ENCODE assay signal across 28 cellular contexts in genomic region chr2:231201475-231201814, GRCh38. TPM values are rescaled to one million over a fixed set of nuclear protein-coding genes. Genes with fewer than 3 reads are reported as not detected.
A peak's percentile ranks its signal among the peaks of the same experiment; 100 is the strongest.
DNase-seq lines count a peak whose midpoint lies in the region; ATAC-seq and TF ChIP-seq lines count a peak whose summit lies in the region.
"Had no signal": no experiment of that assay in that cellular context is flagged by ENCODE, and none has a peak within 500 bp of the region (broad histone marks: within the 10 kb centered on the region; RNA-seq: fewer than 3 reads in every experiment).

No MANE protein-coding gene starts in this region.

- WGBS in SK-N-SH (ENCODE audit: low lambda C conversion rate): 83% methylated on average over 4 of the region's 4 CpGs
- WGBS in testis, 2 donors: 84 to 86% methylated on average over 4 of the region's 4 CpGs

- TF ChIP-seq CTCF in HEK293 (tag by site-specific recombination; IDR thresholded peaks at IDR 0.05): no peak
- TF ChIP-seq CTCF in SK-N-SH (IDR thresholded peaks at IDR 0.05): no peak
- TF ChIP-seq CTCF in fibroblast of lung (conservative IDR thresholded peaks at IDR 0.05 in 1 of 2, IDR thresholded peaks at IDR 0.05 in 1 of 2; ENCODE audit: low read depth in 1 of 2, low read length in 2 of 2): no peak
- TF ChIP-seq CTCF in osteocyte (IDR thresholded peaks at IDR 0.05): no peak
- TF ChIP-seq CTCF in testis (IDR thresholded peaks at IDR 0.05): no peak

- H3K4me3 Mint-ChIP-seq in osteocyte (ENCODE audit: unreplicated experiment): peak overlapping the region; percentile 91
- H3K4me3 Mint-ChIP-seq: B cell; CD8-positive, alpha-beta T cell had no signal

- no peak for TF ChIP-seq POLR2A in testis (IDR thresholded peaks at IDR 0.05)

- H3F3A ChIP-seq in SK-N-SH (replicated peaks; ENCODE audit: insufficient read depth): peaks cover 4% of the 10 kb centered on the region

- H3K9me2 ChIP-seq in SK-N-SH: no peaks in the 10 kb centered on the region

- intact Hi-C loops in testis (cut with DNase I; ENCODE audit: low total_unique reads): no loop called here
- intact Hi-C loops in sciatic nerve (cut with DNase I): no loop called here

- no peaks in the 10 kb centered on the region for H3K27me3 ChIP-seq in SK-N-SH (ENCODE audit: insufficient read depth)
- no peaks in the 10 kb centered on the region for H3K27me3 ChIP-seq in fibroblast of lung (ENCODE audit: control insufficient read depth, insufficient read depth, low read length)
- no peaks in the 10 kb centered on the region for H3K27me3 ChIP-seq in testis
- H3K27me3 ChIP-seq: brain microvascular endothelial cell, hepatocyte, tibial nerve had no signal

- no peaks in the 10 kb centered on the region for H3K27me3 Mint-ChIP-seq in osteocyte (ENCODE audit: unreplicated experiment)

- DNase-seq in SK-N-SH (no peak), fibroblast of lung (ENCODE audit: low read depth in 2 of 2) (peak in 1 of 2 donors; percentile 42), osteocyte (ENCODE audit: extremely low spot score, unreplicated experiment) (no peak), testis (no peak), sciatic nerve (ENCODE audit: low spot score) (no peak)
- DNase-seq: activated CD4-positive, alpha-beta T cell treated with anti-CD3 and anti-CD28 coated beads for 4 hours; activated CD8-positive, alpha-beta memory T cell treated with anti-CD3 and anti-CD28 coated beads for 24 hours; activated effector memory CD4-positive, alpha-beta T cell treated with anti-CD3 and anti-CD28 coated beads, Interleukin-2, amount 50 U/mL, for 16 hours; CD8-positive, alpha-beta T cell; DMS 273 treated with DMSO at 0.1 percent for 48 hours; effector CD4-positive, alpha-beta T cell; H7; left cardiac atrium; NCI-H1436; NCI-H774; psoas muscle; T-helper 2 cell had no signal

- POLR2A ChIA-PET in HEK293 (lab: Yijun Ruan, JAX): no interaction called here
- POLR2A ChIA-PET in SK-N-SH (lab: Yijun Ruan, JAX): no interaction called here

- H3K36me3 ChIP-seq in HEK293 (ENCODE audit: control insufficient read depth in 2 of 2, insufficient read depth in 1 of 2, low read length in 2 of 2) (peaks cover 0 to 18% of the 10 kb centered on the region in 2 experiments; a peak in 1 of 3 replicates), SK-N-SH (replicated peaks in 1 of 2; ENCODE audit: control insufficient read depth in 1 of 2, insufficient read depth in 2 of 2, low read length in 1 of 2) (no peaks in the 10 kb centered on the region), fibroblast of lung (ENCODE audit: control insufficient read depth, insufficient read depth, low read length) (peaks cover 6% of the 10 kb centered on the region), testis (ENCODE audit: low read depth, missing control alignments) (no peaks in the 10 kb centered on the region)
- H3K36me3 ChIP-seq: neutrophil had no signal

- TF ChIP-seq EP300 in SK-N-SH (IDR thresholded peaks at IDR 0.05; ENCODE audit: borderline replicate concordance in 1 of 2, low read depth in 1 of 2, low read length in 1 of 2): no peak

- H3K27ac ChIP-seq in HEK293 (ENCODE audit: extremely low read depth, low read depth, low read length): no peak overlapping the region
- H3K27ac ChIP-seq in SK-N-SH (ENCODE audit: low read depth in 2 of 2, low read length in 1 of 2): no peak overlapping the region
- no peak overlapping the region for H3K27ac ChIP-seq in fibroblast of lung (ENCODE audit: insufficient read depth, low read length)
- H3K27ac ChIP-seq in testis: no peak overlapping the region
- H3K27ac ChIP-seq: brain microvascular endothelial cell, epithelial cell of prostate, hepatocyte, HL-60, neutrophil, psoas muscle, SK-N-MC, tibial nerve had no signal

- H3K79me2 ChIP-seq in SK-N-SH (ENCODE audit: insufficient read depth) (peaks cover 49% of the 10 kb centered on the region), fibroblast of lung (ENCODE audit: control insufficient read depth, insufficient read depth, low read length) (peaks cover 37% of the 10 kb centered on the region)

- H3K4me1 Mint-ChIP-seq in osteocyte (ENCODE audit: unreplicated experiment): peaks cover 77% of the 10 kb centered on the region

- H3K4me2 ChIP-seq in SK-N-SH (0 out of 2 replicates have a peak overlapping the region, but pooled peaks have one; percentile 21), fibroblast of lung (ENCODE audit: extremely low read depth, insufficient read depth, low read length) (peak overlapping the region; percentile 49)
- H3K4me2 ChIP-seq: hepatocyte had no signal

- no peaks in the 10 kb centered on the region for H3K9me3 Mint-ChIP-seq in osteocyte (ENCODE audit: unreplicated experiment)
- H3K9me3 Mint-ChIP-seq: CD8-positive, alpha-beta T cell had no signal

- H4K20me1 ChIP-seq in SK-N-SH (ENCODE audit: insufficient read depth) (no peaks in the 10 kb centered on the region; the same call in 1 of the 2 replicates), fibroblast of lung (ENCODE audit: control insufficient read depth, extremely low read depth, insufficient read depth, low read length) (no peaks in the 10 kb centered on the region)

- H3K4me3 ChIP-seq in HEK293 (ENCODE audit: low read depth, low read length): no peak overlapping the region
- no peak overlapping the region for H3K4me3 ChIP-seq in SK-N-SH (ENCODE audit: low read depth in 2 of 2, low read length in 1 of 2)
- H3K4me3 ChIP-seq in fibroblast of lung (replicated peaks in 1 of 4; ENCODE audit: control extremely low read depth in 1 of 4, insufficient read depth in 1 of 4, low read depth in 3 of 4, low read length in 4 of 4): peak overlapping the region in 1 of 4 experiments; percentile 94
- no peak overlapping the region for H3K4me3 ChIP-seq in testis
- H3K4me3 ChIP-seq: hepatocyte, psoas muscle, SK-N-MC, tibial nerve had no signal

- H3K9me3 ChIP-seq in HEK293 (ENCODE audit: control insufficient read depth, insufficient read depth, low read depth, low read length): no peaks in the 10 kb centered on the region
- no peaks in the 10 kb centered on the region for H3K9me3 ChIP-seq in SK-N-SH
- H3K9me3 ChIP-seq in fibroblast of lung (ENCODE audit: control insufficient read depth, insufficient read depth, low read depth, low read length): no peaks in the 10 kb centered on the region
- no peaks in the 10 kb centered on the region for H3K9me3 ChIP-seq in testis
- H3K9me3 ChIP-seq: neutrophil, psoas muscle, tibial nerve had no signal

- H3K4me1 ChIP-seq in HEK293 (ENCODE audit: control insufficient read depth, insufficient read depth, low read length) (no peaks in the 10 kb centered on the region), SK-N-SH (ENCODE audit: control insufficient read depth in 1 of 2, insufficient read depth in 2 of 2, low read depth in 1 of 2, low read length in 1 of 2) (peaks cover 10 to 17% of the 10 kb centered on the region in 2 experiments; a peak in 2 of 4 replicates), fibroblast of lung (ENCODE audit: control insufficient read depth, extremely low read depth, insufficient read depth, low read length) (peaks cover 8% of the 10 kb centered on the region), testis (peaks cover 5% of the 10 kb centered on the region)

- no peak overlapping the region for H2AFZ ChIP-seq in SK-N-SH (ENCODE audit: low read depth)
- no peak overlapping the region for H2AFZ ChIP-seq in fibroblast of lung (ENCODE audit: low read length)
- H2AFZ ChIP-seq: hepatocyte had no signal

- H3K36me3 Mint-ChIP-seq in osteocyte (ENCODE audit: unreplicated experiment): peaks cover 42% of the 10 kb centered on the region

- ATAC-seq in HG03196 (IDR thresholded peaks at IDR 0.05; ENCODE audit: unreplicated experiment) (no peak), HG02798 (IDR thresholded peaks at IDR 0.05; ENCODE audit: poor library complexity, unreplicated experiment) (no peak), sciatic nerve (no peak)
- ATAC-seq: CD8-positive, alpha-beta T cell; left cardiac atrium; psoas muscle had no signal

- H3K27ac Mint-ChIP-seq in osteocyte (ENCODE audit: unreplicated experiment): peak overlapping the region; percentile 75
- H3K27ac Mint-ChIP-seq: B cell; CD8-positive, alpha-beta T cell had no signal

- CTCF ChIA-PET in HEK293 (lab: Yijun Ruan, JAX): interaction anchor here (0.8 to 1.6 kb wide), 3 partner anchors 9 to 63 kb away, joined by 3 read pairs; no protein-coding TSS in a partner anchor
- CTCF ChIA-PET in SK-N-SH (lab: Yijun Ruan, JAX): interaction anchor here (0.5 to 2.6 kb wide), 9 partner anchors 9 to 487 kb away, joined by 3 to 12 read pairs (median 4); no protein-coding TSS in a partner anchor

- no peak overlapping the region for H3K9ac ChIP-seq in SK-N-SH
- H3K9ac ChIP-seq in fibroblast of lung (ENCODE audit: insufficient read depth, low read length): no peak overlapping the region

- no peak for TF ChIP-seq RAD21 in SK-N-SH (IDR thresholded peaks at IDR 0.05; ENCODE audit: low read length)

TF ChIP-seq in HEK293, 187 proteins besides CTCF, POLR2A, EP300 and RAD21:
- TF ChIP-seq FEZF1 (tag by site-specific recombination; IDR thresholded peaks at IDR 0.05): no peak
- TF ChIP-seq ZFHX2 (tag by site-specific recombination; conservative IDR thresholded peaks at IDR 0.05): peak; percentile 90
- TF ChIP-seq ZNF416 (tag by site-specific recombination; IDR thresholded peaks at IDR 0.05): no peak
- no peak for TF ChIP-seq SCRT2 (tag by site-specific recombination; IDR thresholded peaks at IDR 0.05)
- TF ChIP-seq ZNF202 (tag by site-specific recombination; IDR thresholded peaks at IDR 0.05; ENCODE audit: borderline replicate concordance): no peak
- peak; percentile 95 for TF ChIP-seq EGR2 (tag by site-specific recombination; IDR thresholded peaks at IDR 0.05; ENCODE audit: low read depth)
- TF ChIP-seq MYNN (tag by site-specific recombination; IDR thresholded peaks at IDR 0.05; ENCODE audit: borderline replicate concordance): no peak
TF ChIP-seq in HEK293: peak in this region for 2.

TF ChIP-seq in SK-N-SH, 30 proteins besides CTCF, POLR2A, EP300 and RAD21 (continues in another document):
- TF ChIP-seq ELF1 (IDR thresholded peaks at IDR 0.05) (no peak), USF2 (IDR thresholded peaks at IDR 0.05; ENCODE audit: borderline replicate concordance, low read depth, low read length) (no peak), TEAD4 (IDR thresholded peaks at IDR 0.05; ENCODE audit: borderline replicate concordance, insufficient read depth) (no peak)

RNA-seq across cellular contexts. Expression of gene ARMC9, which starts 3.0 kb away (rescaled TPM):
- 25.3 and 38.5 TPM in 2 replicates for polyA plus RNA-seq in SK-N-SH (2012; rRNA removed)
- 22.3 and 27.1 TPM in 2 replicates for polyA plus RNA-seq in SK-N-SH (2012; cell fraction: cytosol; rRNA removed)
- polyA plus RNA-seq in SK-N-SH (2012; cell fraction: nucleus; rRNA removed): 44.4 and 47.1 TPM in 2 replicates
- 60.4 and 153 TPM in 2 replicates for total RNA-seq in fibroblast of lung
- polyA plus RNA-seq in fibroblast of lung: 68.4 and 114 TPM in 2 replicates
- 43.9 and 84.4 TPM in 2 replicates for polyA plus RNA-seq in fibroblast of lung (2012)
- 120 and 131 TPM in 2 replicates for polyA minus RNA-seq in fibroblast of lung (ENCODE audit: low replicate concordance)
- 178 and 204 TPM in 2 replicates for total RNA-seq in osteocyte
- 10 to 100 TPM; 47.5 to 49.7 TPM for total RNA-seq in testis
- 35.0 TPM for polyA plus RNA-seq in testis (ENCODE audit: insufficient read depth, low read depth, low replicate concordance)
- total RNA-seq in sciatic nerve: 15.4 TPM
